In genomic region chr2:109266511-109266910, GRCh38 we compare ENCODE assay signal across 26 cellular contexts.
DNase-seq lines count a peak whose midpoint lies in the region; ATAC-seq lines count a peak whose summit lies in the region.
"Had no signal": no experiment of that assay in that cellular context is flagged by ENCODE, and none has a peak within 500 bp of the region (broad histone marks: within the 10 kb centered on the region; RNA-seq: fewer than 3 reads in every experiment).

No MANE protein-coding gene starts in this region.

- H3K4me3 ChIP-seq in mesenchymal stem cell (ENCODE audit: insufficient read depth in 1 of 2, low read depth in 1 of 2, low read length in 2 of 2), result no peak overlapping the region
- H3K4me3 ChIP-seq in subcutaneous abdominal adipose tissue (ENCODE audit: low read depth in 1 of 5, low read length in 5 of 5), result no peak overlapping the region
- H3K4me3 ChIP-seq: GM12878, lung had no signal

- H3K4me1 ChIP-seq in mesenchymal stem cell (ENCODE audit: control insufficient read depth, insufficient read depth, low read depth, low read length), result peaks cover 15% of the 10 kb centered on the region
- H3K4me1 ChIP-seq in subcutaneous abdominal adipose tissue (ENCODE audit: control insufficient read depth in 5 of 5, insufficient read depth in 5 of 5, low read length in 5 of 5), result peaks cover 4 to 51% (median 28%) of the 10 kb centered on the region in 5 donors

- no peak overlapping the region for H3K4me3 Mint-ChIP-seq in dendritic cell treated with granulocyte-macrophage colony-stimulating factor and Interleukin-4, amounts not matched to agents 40 ng/mL and 50 ng/mL, for 4 days
- H3K4me3 Mint-ChIP-seq: activated CD4-positive, alpha-beta memory T cell treated with anti-CD3 and anti-CD28 coated beads, Interleukin-2, amount 10 ng/mL, durations not matched to agents 7 days and 5 days; nephron progenitor cell had no signal

- H3K27ac ChIP-seq in mesenchymal stem cell (ENCODE audit: low read length, poor library complexity, severe bottlenecking), result no peak overlapping the region
- H3K27ac ChIP-seq in subcutaneous abdominal adipose tissue (ENCODE audit: low read depth, low read length), result peak overlapping the region; percentile 25

- DNase-seq in activated T-cell treated with anti-CD3 and anti-CD28 coated beads, Interleukin-2, amount 50 U/mL, for 1 hour, result peak; percentile 2
- DNase-seq in activated T-cell treated with anti-CD3 and anti-CD28 coated beads, Interleukin-2, amount 50 U/mL, for 48 hours, result no peak
- DNase-seq in mesenchymal stem cell, result no peak
- DNase-seq in stimulated activated CD4-positive, alpha-beta T cell treated with anti-CD3 and anti-CD28 coated beads, Interleukin-4, amount 100 ng/mL, for 24 hours, result no peak
- DNase-seq: 8988T; activated CD4-positive, alpha-beta memory T cell treated with anti-CD3 and anti-CD28 coated beads, Interleukin-2, amount 10 ng/mL, durations not matched to agents 7 days and 5 days; activated CD4-positive, CD25-positive, alpha-beta regulatory T cell treated with anti-CD3 and anti-CD28 coated beads, Interleukin-2, amount 50 U/mL, for 72 hours; activated CD8-positive, alpha-beta memory T cell treated with anti-CD3 and anti-CD28 coated beads, Interleukin-2, amount 50 U/mL, for 48 hours; anterior cingulate cortex; caudate nucleus; CD4-positive, alpha-beta memory T cell; DMS 273 treated with DMSO at 0.1 percent for 48 hours; EL; NCI-H1105 treated with DMSO at 0.1 percent for 48 hours; NCI-H1930; NCI-H69; nephron progenitor cell; stimulated activated CD4-positive, alpha-beta T cell treated with anti-CD3 and anti-CD28 coated beads, Interleukin-15, amount 100 ng/mL, for 24 hours; stimulated activated naive CD8-positive, alpha-beta T cell treated with anti-CD3 and anti-CD28 coated beads, Interleukin-15, Interleukin-2, amounts not matched to agents 100 U/mL and 50 U/mL, for 24 hours had no signal

- H2AFZ ChIP-seq in mesenchymal stem cell (ENCODE audit: low read depth, low read length), result no peak overlapping the region

- H3K4ac ChIP-seq in mesenchymal stem cell (ENCODE audit: low read depth in 1 of 2, low read length in 2 of 2), result no peak overlapping the region

- H3K4me1 Mint-ChIP-seq in dendritic cell treated with granulocyte-macrophage colony-stimulating factor and Interleukin-4, amounts not matched to agents 40 ng/mL and 50 ng/mL, for 4 days (ENCODE audit: low read depth), result peaks cover 33% of the 10 kb centered on the region
- H3K4me1 Mint-ChIP-seq: activated CD4-positive, alpha-beta memory T cell treated with anti-CD3 and anti-CD28 coated beads, Interleukin-2, amount 10 ng/mL, durations not matched to agents 7 days and 5 days; CD4-positive, alpha-beta memory T cell had no signal

- H3K27me3 ChIP-seq in mesenchymal stem cell (ENCODE audit: control insufficient read depth in 1 of 2, insufficient read depth in 1 of 2, low read length in 2 of 2), result peaks cover 0 to 11% of the 10 kb centered on the region in 2 experiments
- no peaks in the 10 kb centered on the region for H3K27me3 ChIP-seq in subcutaneous abdominal adipose tissue (ENCODE audit: control insufficient read depth in 5 of 5, insufficient read depth in 4 of 5, low read length in 5 of 5)

- H3K14ac ChIP-seq in mesenchymal stem cell (ENCODE audit: low read length in 2 of 2), result peak overlapping the region in 1 of 2 experiments; percentile 39

- H3K9me3 ChIP-seq in mesenchymal stem cell (ENCODE audit: control insufficient read depth, low read length) (no peaks in the 10 kb centered on the region), subcutaneous abdominal adipose tissue (ENCODE audit: control insufficient read depth in 5 of 5, low read length in 5 of 5) (no peaks in the 10 kb centered on the region)

- ATAC-seq in GM19455 (IDR thresholded peaks at IDR 0.05; ENCODE audit: unreplicated experiment) (no peak), GM18867 (IDR thresholded peaks at IDR 0.05; ENCODE audit: unreplicated experiment) (no peak)
- ATAC-seq: activated naive CD4-positive, alpha-beta T cell treated with anti-CD3 and anti-CD28 coated beads, Interleukin-2, amount 50 U/mL, for 72 hours; GM12878; stimulated activated naive CD8-positive, alpha-beta T cell treated with anti-CD3 and anti-CD28 coated beads, Interleukin-15, Interleukin-2, amounts not matched to agents 100 U/mL and 50 U/mL, for 24 hours had no signal

- H2BK12ac ChIP-seq in mesenchymal stem cell (ENCODE audit: low read length in 2 of 2), result peak overlapping the region in 1 of 2 experiments; percentile 14

- no peaks in the 10 kb centered on the region for H3K36me3 Mint-ChIP-seq in dendritic cell treated with granulocyte-macrophage colony-stimulating factor and Interleukin-4, amounts not matched to agents 40 ng/mL and 50 ng/mL, for 4 days (ENCODE audit: low read depth)
- H3K36me3 Mint-ChIP-seq: activated naive CD4-positive, alpha-beta T cell treated with anti-CD3 and anti-CD28 coated beads, Interleukin-2, amount 50 U/mL, for 72 hours; CD4-positive, alpha-beta memory T cell had no signal

- H3K9ac ChIP-seq in mesenchymal stem cell (ENCODE audit: low read length) (no peak overlapping the region), subcutaneous abdominal adipose tissue (ENCODE audit: low read length in 5 of 5) (no peak overlapping the region)

- H2AK5ac ChIP-seq in mesenchymal stem cell (ENCODE audit: low read length, severe bottlenecking), result no peak overlapping the region

- H3K23ac ChIP-seq in mesenchymal stem cell (ENCODE audit: low read length in 2 of 2), result no peak overlapping the region

- H3K36me3 ChIP-seq in mesenchymal stem cell (ENCODE audit: control insufficient read depth in 1 of 2, insufficient read depth in 2 of 2, low read depth in 1 of 2, low read length in 2 of 2) (no peaks in the 10 kb centered on the region), subcutaneous abdominal adipose tissue (ENCODE audit: control insufficient read depth in 5 of 5, insufficient read depth in 5 of 5, low read length in 5 of 5) (no peaks in the 10 kb centered on the region)

- H4K91ac ChIP-seq in mesenchymal stem cell (ENCODE audit: low read length), result peak overlapping the region; percentile 19

- H3K79me1 ChIP-seq in mesenchymal stem cell (replicated peaks; ENCODE audit: low read length, poor library complexity, severe bottlenecking), result peaks cover 38% of the 10 kb centered on the region

- H3K9me3 Mint-ChIP-seq in dendritic cell treated with granulocyte-macrophage colony-stimulating factor and Interleukin-4, amounts not matched to agents 40 ng/mL and 50 ng/mL, for 4 days, result no peaks in the 10 kb centered on the region
- H3K9me3 Mint-ChIP-seq: activated CD4-positive, alpha-beta memory T cell treated with anti-CD3 and anti-CD28 coated beads, Interleukin-2, amount 10 ng/mL, durations not matched to agents 7 days and 5 days; activated naive CD4-positive, alpha-beta T cell treated with anti-CD3 and anti-CD28 coated beads, Interleukin-2, amount 50 U/mL, for 72 hours; CD4-positive, alpha-beta memory T cell; nephron progenitor cell had no signal

- H3K27ac Mint-ChIP-seq in dendritic cell treated with granulocyte-macrophage colony-stimulating factor and Interleukin-4, amounts not matched to agents 40 ng/mL and 50 ng/mL, for 4 days, result peak overlapping the region; percentile 50
- H3K27ac Mint-ChIP-seq: activated CD4-positive, alpha-beta memory T cell treated with anti-CD3 and anti-CD28 coated beads, Interleukin-2, amount 10 ng/mL, durations not matched to agents 7 days and 5 days; activated naive CD4-positive, alpha-beta T cell treated with anti-CD3 and anti-CD28 coated beads, Interleukin-2, amount 50 U/mL, for 72 hours; CD4-positive, alpha-beta memory T cell; nephron progenitor cell had no signal

- H2BK5ac ChIP-seq in mesenchymal stem cell (ENCODE audit: low read depth, low read length, poor library complexity, severe bottlenecking), result no peak overlapping the region

- peak overlapping the region; percentile 23 to 43 for H3K18ac ChIP-seq in mesenchymal stem cell (ENCODE audit: low read depth in 1 of 2, low read length in 2 of 2)

- no peak overlapping the region for H3K4me2 ChIP-seq in mesenchymal stem cell (ENCODE audit: low read length, poor library complexity, severe bottlenecking)

- intact Hi-C loops in dendritic cell treated with granulocyte-macrophage colony-stimulating factor and Interleukin-4, amounts not matched to agents 40 ng/mL and 50 ng/mL, for 4 days (cut with micrococcal nuclease), result no loop called here

- peaks cover 4% of the 10 kb centered on the region for H3K27me3 Mint-ChIP-seq in dendritic cell treated with granulocyte-macrophage colony-stimulating factor and Interleukin-4, amounts not matched to agents 40 ng/mL and 50 ng/mL, for 4 days

- H2BK120ac ChIP-seq in mesenchymal stem cell (ENCODE audit: low read depth, low read length), result no peak overlapping the region

- H4K8ac ChIP-seq in mesenchymal stem cell (ENCODE audit: low read length), result no peak overlapping the region

- WGBS in mesenchymal stem cell, result 92% methylated on average over 9 of the region's 9 CpGs

- H2BK15ac ChIP-seq in mesenchymal stem cell (ENCODE audit: low read depth, poor library complexity, severe bottlenecking), result no peak overlapping the region
